16 cellular contexts compared by ENCODE assay signal in the genomic region with DNA sequence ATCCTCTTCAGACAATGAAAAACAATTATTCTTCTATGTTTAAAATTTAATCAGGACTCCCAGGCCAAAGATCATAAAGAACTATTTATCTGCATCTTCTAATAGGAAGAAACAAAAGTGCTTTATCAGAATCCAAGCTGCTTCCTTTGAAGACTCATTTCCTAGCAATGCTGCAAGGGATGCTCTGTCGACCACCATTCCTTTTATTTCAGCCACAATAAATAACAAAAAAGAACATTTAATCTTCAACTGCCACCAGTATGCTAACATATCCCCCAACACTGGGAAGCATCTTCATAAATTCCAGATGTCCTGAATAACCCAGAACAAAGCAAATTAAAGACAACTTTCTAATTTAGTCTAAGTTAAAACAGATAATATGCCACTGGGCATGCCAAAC.
DNase-seq lines count a peak whose midpoint lies in the region; ATAC-seq and TF ChIP-seq lines count a peak whose summit lies in the region.
"Had no signal": no experiment of that assay in that cellular context is flagged by ENCODE, and none has a peak within 500 bp of the region (broad histone marks: within the 10 kb centered on the region; RNA-seq: fewer than 3 reads in every experiment).

No MANE protein-coding gene starts in this region.

- H3K4me1 ChIP-seq in ascending aorta (peaks cover 6% of the 10 kb centered on the region in 2 donors), left ventricle myocardium inferior (peaks cover 59% of the 10 kb centered on the region)
- H3K4me1 ChIP-seq: BLaER1 treated with 17β-estradiol and CSF1 and Interleukin-3, amounts not matched to agents 10 nM and 100 nM had no signal

- ATAC-seq in GM18909 (IDR thresholded peaks at IDR 0.05; ENCODE audit: poor library complexity, unreplicated experiment), result no peak

- no peak overlapping the region for H3K4me3 ChIP-seq in HFF-Myc (replicated peaks; ENCODE audit: low read depth, low read length)
- no peak overlapping the region for H3K4me3 ChIP-seq in fibroblast of pulmonary artery (replicated peaks; ENCODE audit: low read depth, low read length)
- H3K4me3 ChIP-seq in ascending aorta, result no peak overlapping the region
- no peak overlapping the region for H3K4me3 ChIP-seq in left ventricle myocardium inferior
- H3K4me3 ChIP-seq: BLaER1 treated with 17β-estradiol and CSF1 and Interleukin-3, amounts not matched to agents 10 nM and 100 nM had no signal

- peak; percentile 3 for DNase-seq in HFF-Myc (ENCODE audit: extremely low read depth, low read depth)
- DNase-seq in amniotic epithelial cell (ENCODE audit: low read depth), result peak; percentile 34
- DNase-seq in fibroblast of pulmonary artery (ENCODE audit: low read depth), result peak; percentile 16
- peak; percentile 57 for DNase-seq in pulmonary artery endothelial cell (ENCODE audit: low read depth, low spot score)
- no peak for DNase-seq in ascending aorta (ENCODE audit: low spot score in 2 of 2)
- no peak for DNase-seq in left ventricle myocardium inferior
- no peak for DNase-seq in stimulated activated naive CD4-positive, alpha-beta T cell (lab: John Stamatoyannopoulos, UW)
- DNase-seq: ACHN; Calu3; CD4-positive, alpha-beta T cell; DMS79; EL; HCEC 1CT; IMR-90 had no signal

- no peaks in the 10 kb centered on the region for H3K9me3 ChIP-seq in ascending aorta
- no peaks in the 10 kb centered on the region for H3K9me3 ChIP-seq in left ventricle myocardium inferior (replicated peaks)
- H3K9me3 ChIP-seq: BLaER1 treated with 17β-estradiol and CSF1 and Interleukin-3, amounts not matched to agents 10 nM and 100 nM had no signal

- H3K27ac ChIP-seq in ascending aorta (no peak overlapping the region), left ventricle myocardium inferior (replicated peaks) (no peak overlapping the region)
- H3K27ac ChIP-seq: BLaER1 treated with 17β-estradiol and CSF1 and Interleukin-3, amounts not matched to agents 10 nM and 100 nM had no signal

- no peaks in the 10 kb centered on the region for H3K27me3 ChIP-seq in ascending aorta
- no peaks in the 10 kb centered on the region for H3K27me3 ChIP-seq in left ventricle myocardium inferior (ENCODE audit: low read depth)
- H3K27me3 ChIP-seq: BLaER1 treated with 17β-estradiol and CSF1 and Interleukin-3, amounts not matched to agents 10 nM and 100 nM had no signal

- intact Hi-C loops in ascending aorta (cut with DNase I) (no loop called here), left ventricle myocardium inferior (cut with micrococcal nuclease) (no loop called here)

- TF ChIP-seq CTCF in HFF-Myc (IDR thresholded peaks at IDR 0.05; ENCODE audit: low read depth, low read length, missing control alignments) (no peak), fibroblast of pulmonary artery (IDR thresholded peaks at IDR 0.05; ENCODE audit: low read length, missing control alignments) (no peak), ascending aorta (IDR thresholded peaks at IDR 0.05) (no peak), left ventricle myocardium inferior (IDR thresholded peaks at IDR 0.05; ENCODE audit: borderline replicate concordance) (no peak)

- H3K36me3 ChIP-seq in ascending aorta (peaks cover 14 to 25% of the 10 kb centered on the region in 2 donors), left ventricle myocardium inferior (peaks cover 33% of the 10 kb centered on the region)

Comparison
In these comparisons a context has a peak if more than half of its experiments do, and no peak if none do; other contexts are left out.
1. DNase-seq: peak in HFF-Myc (single experiment), amniotic epithelial cell (single experiment), fibroblast of pulmonary artery (single experiment) and pulmonary artery endothelial cell (single experiment); none in ascending aorta (0 of 2), left ventricle myocardium inferior (single experiment) and stimulated activated naive CD4-positive, alpha-beta T cell (0 of 6).